11 cellular contexts compared by ENCODE assay signal in the genomic region with DNA sequence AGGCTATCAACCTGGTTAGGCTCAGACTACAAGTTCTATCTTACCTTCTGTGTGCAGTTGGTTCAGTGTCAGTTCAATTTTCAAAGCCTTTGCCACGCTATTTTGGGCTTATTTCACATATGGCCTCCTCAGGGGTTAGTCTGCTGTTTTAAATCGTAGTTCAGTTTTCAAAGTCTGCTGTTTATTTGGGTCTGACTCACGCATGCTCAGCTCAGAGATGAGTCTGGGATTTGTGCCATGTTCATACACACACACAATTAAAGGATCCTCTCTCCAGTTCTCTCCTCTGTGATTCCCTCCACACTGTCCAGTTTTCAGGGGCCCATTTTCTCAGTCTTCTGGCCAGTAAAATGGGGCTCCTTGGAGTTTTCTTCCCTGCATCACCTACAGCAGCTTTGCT. TPM values are rescaled to one million over a fixed set of nuclear protein-coding genes. Genes with fewer than 3 reads are reported as not detected.
DNase-seq lines count a peak whose midpoint lies in the region; ATAC-seq and TF ChIP-seq lines count a peak whose summit lies in the region.
"Had no signal": no experiment of that assay in that cellular context is flagged by ENCODE, and none has a peak within 500 bp of the region (broad histone marks: within the 10 kb centered on the region; RNA-seq: fewer than 3 reads in every experiment).

No MANE protein-coding gene starts in this region.

- H3K79me2 ChIP-seq in mesendoderm (ENCODE audit: control insufficient read depth, insufficient read depth, low read length): no peaks in the 10 kb centered on the region

- H3K36me3 ChIP-seq in mesendoderm (ENCODE audit: control insufficient read depth, insufficient read depth, low read length) (no peaks in the 10 kb centered on the region), uterus (no peaks in the 10 kb centered on the region)

- H3K56ac ChIP-seq in mesendoderm (ENCODE audit: low read length): no peak overlapping the region

- H3K9me3 ChIP-seq in uterus: no peaks in the 10 kb centered on the region

- peak; percentile 44 for ATAC-seq in Right ventricle myocardium inferior
- no peak for ATAC-seq in HG02884 (IDR thresholded peaks at IDR 0.05; ENCODE audit: unreplicated experiment)
- ATAC-seq: activated naive CD8-positive, alpha-beta T cell treated with anti-CD3 and anti-CD28 coated beads, Interleukin-2, amount 50 U/mL, for 24 hours had no signal

- H3K4me3 Mint-ChIP-seq in chondrocyte (ENCODE audit: unreplicated experiment): no peak overlapping the region
- H3K4me3 Mint-ChIP-seq: activated B cell treated with CpG ODN at 0.5 μM for 24 hours; activated naive CD8-positive, alpha-beta T cell treated with anti-CD3 and anti-CD28 coated beads, Interleukin-2, amount 50 U/mL, for 24 hours had no signal

- H3K9ac ChIP-seq in mesendoderm (ENCODE audit: low read length): no peak overlapping the region

- no peaks in the 10 kb centered on the region for H3K79me1 ChIP-seq in mesendoderm (ENCODE audit: low read length)

- no peak overlapping the region for H4K5ac ChIP-seq in mesendoderm (ENCODE audit: low read length)

- intact Hi-C loops in Right ventricle myocardium inferior (cut with DNase I) (no loop called here), cardiac septum (cut with DNase I) (no loop called here), uterus (cut with DNase I; ENCODE audit: low total_unique reads) (no loop called here)

- H3K4me1 ChIP-seq in mesendoderm (ENCODE audit: control insufficient read depth, low read depth, low read length) (no peaks in the 10 kb centered on the region), uterus (no peaks in the 10 kb centered on the region)

- no peak overlapping the region for H2AK5ac ChIP-seq in mesendoderm (ENCODE audit: low read length)

- DNase-seq in Right ventricle myocardium inferior (ENCODE audit: missing footprints) (no peak), cardiac septum (ENCODE audit: low spot score) (no peak), chondrocyte (ENCODE audit: low spot score) (no peak), mesendoderm (no peak), uterus (peak; percentile 37 to 44), SIG-M5 treated with dmso at 0.1 percent for 504 hours (lab: John Stamatoyannopoulos, UW; ENCODE audit: unreplicated experiment) (no peak), NCI-H524 treated with DMSO at 0.1 percent for 48 hours (lab: John Stamatoyannopoulos, UW) (no peak)
- DNase-seq: activated B cell treated with CpG ODN at 0.5 μM for 24 hours; activated naive CD8-positive, alpha-beta T cell treated with anti-CD3 and anti-CD28 coated beads, Interleukin-2, amount 50 U/mL, for 24 hours; AML-193 had no signal

- H3K27me3 ChIP-seq in mesendoderm (ENCODE audit: insufficient read depth, low read length, poor library complexity): no peaks in the 10 kb centered on the region
- H3K27me3 ChIP-seq in uterus: no peaks in the 10 kb centered on the region

- TF ChIP-seq POLR2A in uterus (IDR thresholded peaks at IDR 0.05): no peak

- H4K8ac ChIP-seq in mesendoderm (ENCODE audit: low read depth, low read length): no peak overlapping the region

- no peaks in the 10 kb centered on the region for H3K36me3 Mint-ChIP-seq in chondrocyte (ENCODE audit: low read depth)

- peaks cover 20% of the 10 kb centered on the region for H3K4me1 Mint-ChIP-seq in chondrocyte (ENCODE audit: low read depth)
- H3K4me1 Mint-ChIP-seq: activated B cell treated with CpG ODN at 0.5 μM for 24 hours; activated naive CD8-positive, alpha-beta T cell treated with anti-CD3 and anti-CD28 coated beads, Interleukin-2, amount 50 U/mL, for 24 hours had no signal

- H3K27ac Mint-ChIP-seq in chondrocyte (ENCODE audit: unreplicated experiment): peak overlapping the region; percentile 78
- H3K27ac Mint-ChIP-seq: activated B cell treated with CpG ODN at 0.5 μM for 24 hours; activated naive CD8-positive, alpha-beta T cell treated with anti-CD3 and anti-CD28 coated beads, Interleukin-2, amount 50 U/mL, for 24 hours had no signal

- TF ChIP-seq CTCF in chondrocyte (IDR thresholded peaks at IDR 0.05) (no peak), uterus (IDR thresholded peaks at IDR 0.05) (no peak)

- peak overlapping the region; percentile 12 for H3K4ac ChIP-seq in mesendoderm (ENCODE audit: low read depth, low read length)

- no peak overlapping the region for H3K18ac ChIP-seq in mesendoderm (ENCODE audit: low read length)

- WGBS in mesendoderm (ENCODE audit: extremely low coverage, insufficient coverage, low lambda C conversion rate): no CpG with 5 or more reads among the region's 3 CpGs

- no peak overlapping the region for H2BK5ac ChIP-seq in mesendoderm (ENCODE audit: low read length)

- H3K27ac ChIP-seq in mesendoderm (ENCODE audit: low read depth, low read length) (no peak overlapping the region), uterus (peak overlapping the region; percentile 53 to 68)

- no peak overlapping the region for H3K23ac ChIP-seq in mesendoderm (ENCODE audit: low read length)

- H3K9me3 Mint-ChIP-seq in chondrocyte (ENCODE audit: low read depth): no peaks in the 10 kb centered on the region
- H3K9me3 Mint-ChIP-seq: activated B cell treated with CpG ODN at 0.5 μM for 24 hours; activated naive CD8-positive, alpha-beta T cell treated with anti-CD3 and anti-CD28 coated beads, Interleukin-2, amount 50 U/mL, for 24 hours had no signal

- H3K4me3 ChIP-seq in mesendoderm (ENCODE audit: low read length) (no peak overlapping the region), uterus (no peak overlapping the region)

- H2BK15ac ChIP-seq in mesendoderm (replicated peaks; ENCODE audit: low read depth): no peak overlapping the region

- no peaks in the 10 kb centered on the region for H3K27me3 Mint-ChIP-seq in chondrocyte (ENCODE audit: low read depth)
- H3K27me3 Mint-ChIP-seq: activated B cell treated with CpG ODN at 0.5 μM for 24 hours; activated naive CD8-positive, alpha-beta T cell treated with anti-CD3 and anti-CD28 coated beads, Interleukin-2, amount 50 U/mL, for 24 hours had no signal

- H3K4me2 ChIP-seq in mesendoderm (ENCODE audit: low read length): no peak overlapping the region

- no peak overlapping the region for H2BK120ac ChIP-seq in mesendoderm (ENCODE audit: low read depth, low read length)

RNA-seq across cellular contexts. Expression of a gene that starts 32.2 kb away (rescaled TPM):
- 33.4 TPM for total RNA-seq in Right ventricle myocardium inferior
- total RNA-seq in cardiac septum: 57.2 TPM
- total RNA-seq in chondrocyte: 70.4 to 75.3 TPM (median 72.8 TPM) in 3 replicates
- polyA plus RNA-seq in mesendoderm (2013, experiment 1 of 2): 10.3 TPM
- 11.8 TPM for polyA plus RNA-seq in mesendoderm (2013, experiment 2 of 2)
- 100 to 1,000 TPM in 3 of 4 donors, 10 to 100 TPM in 1; 60.6 to 211 (median 111) TPM for total RNA-seq in uterus

Comparison
In these comparisons a context has a peak if more than half of its experiments do, and no peak if none do; other contexts are left out.
1. DNase-seq: peak in uterus (2 of 2); none in Right ventricle myocardium inferior (single experiment), cardiac septum (single experiment), chondrocyte (single experiment), mesendoderm (single experiment), SIG-M5 treated with dmso at 0.1 percent for 504 hours (single experiment) and NCI-H524 treated with DMSO at 0.1 percent for 48 hours (single experiment).